22 cellular contexts compared by ENCODE assay signal in genomic region chr7:117413160-117413559, GRCh38. TPM values are rescaled to one million over a fixed set of nuclear protein-coding genes. Genes with fewer than 3 reads are reported as not detected.
A peak's percentile ranks its signal among the peaks of the same experiment; 100 is the strongest.
DNase-seq lines count a peak whose midpoint lies in the region; ATAC-seq and TF ChIP-seq lines count a peak whose summit lies in the region.
"Had no signal": no experiment of that assay in that cellular context is flagged by ENCODE, and none has a peak within 500 bp of the region (broad histone marks: within the 10 kb centered on the region; RNA-seq: fewer than 3 reads in every experiment).

No MANE protein-coding gene starts in this region.

- peak; percentile 6 for DNase-seq in NCI-H146 (lab: John Stamatoyannopoulos, UW)
- DNase-seq in NCI-H146 treated with DMSO at 0.1 percent for 48 hours (lab: John Stamatoyannopoulos, UW; ENCODE audit: unreplicated experiment) = no peak
- DNase-seq in NCI-H1930 (lab: John Stamatoyannopoulos, UW) = peak; percentile 15 to 30
- DNase-seq in NCI-H748 (lab: John Stamatoyannopoulos, UW; ENCODE audit: unreplicated experiment) = peak; percentile 54
- no peak for DNase-seq in smooth muscle cell (lab: John Stamatoyannopoulos, UW; ENCODE audit: unreplicated experiment)
- no peak for DNase-seq in 8988T
- no peak for DNase-seq in stimulated activated effector memory CD8-positive, alpha-beta T cell treated with anti-CD3 and anti-CD28 coated beads, Interleukin-12 subunit alpha, Interleukin-12 subunit beta, amount 100 ng/mL, for 72 hours (ENCODE audit: low spot score in 2 of 2)
- DNase-seq: ACHN; BE2C; C1 segment of cervical spinal cord; CD4-positive, CD25-positive, alpha-beta regulatory T cell; CD8-positive, alpha-beta memory T cell; COR-L47; DMS 273 treated with DMSO at 0.1 percent for 48 hours; DMS79; GDM1; GM23248; HFFc6 had no signal

- H3K4me3 Mint-ChIP-seq in stimulated activated effector memory CD8-positive, alpha-beta T cell treated with anti-CD3 and anti-CD28 coated beads, Interleukin-12 subunit alpha, Interleukin-12 subunit beta, amount 100 ng/mL, for 72 hours = no peak overlapping the region
- H3K4me3 Mint-ChIP-seq: CD4-positive, CD25-positive, alpha-beta regulatory T cell; CD8-positive, alpha-beta memory T cell; HFFc6 had no signal

- no peak overlapping the region for H3K9ac ChIP-seq in smooth muscle cell (ENCODE audit: low read depth)
- H3K9ac ChIP-seq: GM23248 had no signal

- H3K27me3 ChIP-seq in smooth muscle cell (ENCODE audit: low read depth) = no peaks in the 10 kb centered on the region
- H3K27me3 ChIP-seq: BE2C had no signal

- no peaks in the 10 kb centered on the region for H3K9me3 Mint-ChIP-seq in stimulated activated effector memory CD8-positive, alpha-beta T cell treated with anti-CD3 and anti-CD28 coated beads, Interleukin-12 subunit alpha, Interleukin-12 subunit beta, amount 100 ng/mL, for 72 hours
- H3K9me3 Mint-ChIP-seq: CD8-positive, alpha-beta memory T cell; HFFc6 had no signal

- WGBS in smooth muscle cell (ENCODE audit: low lambda C conversion rate) = 87% methylated on average over 3 of the region's 3 CpGs

- no peaks in the 10 kb centered on the region for H3K79me2 ChIP-seq in smooth muscle cell (ENCODE audit: low read depth)

- H3K4me2 ChIP-seq in smooth muscle cell = no peak overlapping the region

- H3K36me3 Mint-ChIP-seq in stimulated activated effector memory CD8-positive, alpha-beta T cell treated with anti-CD3 and anti-CD28 coated beads, Interleukin-12 subunit alpha, Interleukin-12 subunit beta, amount 100 ng/mL, for 72 hours = no peaks in the 10 kb centered on the region
- H3K36me3 Mint-ChIP-seq: CD4-positive, CD25-positive, alpha-beta regulatory T cell; CD8-positive, alpha-beta memory T cell had no signal

- H3K27ac ChIP-seq in smooth muscle cell (ENCODE audit: low read depth) = no peak overlapping the region
- H3K27ac ChIP-seq: GM23248, HL-60 had no signal

- no peaks in the 10 kb centered on the region for H3K36me3 ChIP-seq in smooth muscle cell (ENCODE audit: low read depth)
- H3K36me3 ChIP-seq: BE2C, HAP-1 had no signal

- no peaks in the 10 kb centered on the region for H4K20me1 ChIP-seq in smooth muscle cell (ENCODE audit: low read depth)

- no peak overlapping the region for H3K27ac Mint-ChIP-seq in stimulated activated effector memory CD8-positive, alpha-beta T cell treated with anti-CD3 and anti-CD28 coated beads, Interleukin-12 subunit alpha, Interleukin-12 subunit beta, amount 100 ng/mL, for 72 hours
- H3K27ac Mint-ChIP-seq: CD4-positive, CD25-positive, alpha-beta regulatory T cell; CD8-positive, alpha-beta memory T cell; HFFc6 had no signal

- no peaks in the 10 kb centered on the region for H3K9me3 ChIP-seq in smooth muscle cell (replicated peaks; ENCODE audit: low read depth)
- H3K9me3 ChIP-seq: BE2C, HAP-1 had no signal

- TF ChIP-seq CTCF in smooth muscle cell (IDR thresholded peaks at IDR 0.05; ENCODE audit: borderline replicate concordance, insufficient read depth, poor library complexity, severe bottlenecking) = no peak

- H3K4me1 Mint-ChIP-seq in stimulated activated effector memory CD8-positive, alpha-beta T cell treated with anti-CD3 and anti-CD28 coated beads, Interleukin-12 subunit alpha, Interleukin-12 subunit beta, amount 100 ng/mL, for 72 hours = no peaks in the 10 kb centered on the region
- H3K4me1 Mint-ChIP-seq: CD4-positive, CD25-positive, alpha-beta regulatory T cell; CD8-positive, alpha-beta memory T cell had no signal

- H2AFZ ChIP-seq in smooth muscle cell (ENCODE audit: low read depth) = peak overlapping the region; percentile 47
- H2AFZ ChIP-seq: GM23248 had no signal

- ATAC-seq in stimulated activated effector memory CD8-positive, alpha-beta T cell treated with anti-CD3 and anti-CD28 coated beads, Interleukin-12 subunit alpha, Interleukin-12 subunit beta, amount 100 ng/mL, for 72 hours = no peak

- no peaks in the 10 kb centered on the region for H3K4me1 ChIP-seq in smooth muscle cell (ENCODE audit: low read depth)
- H3K4me1 ChIP-seq: BE2C, HAP-1 had no signal

- no peaks in the 10 kb centered on the region for H3F3A ChIP-seq in smooth muscle cell (ENCODE audit: low read depth)

- no peak overlapping the region for H3K4me3 ChIP-seq in smooth muscle cell
- H3K4me3 ChIP-seq: GM23248, HAP-1 had no signal

RNA-seq across cellular contexts. Expression of gene ASZ1, which starts 14.1 kb away (rescaled TPM):
- total RNA-seq in smooth muscle cell = not detected in 2 replicates
- polyA plus RNA-seq in smooth muscle cell = not detected in 2 replicates
- total RNA-seq: CD4-positive, CD25-positive, alpha-beta regulatory T cell; CD8-positive, alpha-beta memory T cell; Daoy; GM23248; HFFc6; HT1080 had no signal
- polyA plus RNA-seq: CD4-positive, CD25-positive, alpha-beta regulatory T cell; CD8-positive, alpha-beta memory T cell; GM23248 had no signal

Comparison
In these comparisons a context has a peak if more than half of its experiments do, and no peak if none do; other contexts are left out.
1. DNase-seq: peak in NCI-H146 (single experiment), NCI-H1930 (2 of 2) and NCI-H748 (single experiment); none in NCI-H146 treated with DMSO at 0.1 percent for 48 hours (single experiment), smooth muscle cell (single experiment), 8988T (single experiment) and stimulated activated effector memory CD8-positive, alpha-beta T cell treated with anti-CD3 and anti-CD28 coated beads, Interleukin-12 subunit alpha, Interleukin-12 subunit beta, amount 100 ng/mL, for 72 hours (0 of 2).